8 cellular contexts compared by ENCODE assay signal in genomic region chr2:69911985-69912563, GRCh38. TPM values are rescaled to one million over a fixed set of nuclear protein-coding genes. Genes with fewer than 3 reads are reported as not detected.
DNase-seq lines count a peak whose midpoint lies in the region; ATAC-seq and TF ChIP-seq lines count a peak whose summit lies in the region.

No MANE protein-coding gene starts in this region.

- H3K27ac Mint-ChIP-seq in IgD-negative memory B cell (peak overlapping the region; percentile 55 to 85 (median 72)), nephron progenitor cell (no peak overlapping the region)

- H3K9me2 ChIP-seq in DOHH2 (replicated peaks; ENCODE audit: control insufficient read depth, low read length) (no peaks in the 10 kb centered on the region), PC-9 (ENCODE audit: insufficient read depth) (no peaks in the 10 kb centered on the region)

- H3K27me3 ChIP-seq in DOHH2 (ENCODE audit: control insufficient read depth, low read length) = no peaks in the 10 kb centered on the region
- no peaks in the 10 kb centered on the region for H3K27me3 ChIP-seq in PC-9 (ENCODE audit: insufficient read depth, low read depth)
- H3K27me3 ChIP-seq in dorsolateral prefrontal cortex = no peaks in the 10 kb centered on the region

- DNase-seq in PC-9 (peak in 1 of 2 experiments; percentile 53), dorsolateral prefrontal cortex (no peak), nephron progenitor cell (no peak), activated gamma-delta T cell (lab: John Stamatoyannopoulos, UW) (no peak), nucleus accumbens (lab: John Stamatoyannopoulos, UW) (no peak)

- intact Hi-C loops in PC-9 (cut with micrococcal nuclease; ENCODE audit: unreplicated experiment) (loop anchor here (2.0 to 5.0 kb wide), 3 partner anchors 85 to 735 kb away; partner anchors contain the start of gene FAM136A), dorsolateral prefrontal cortex (cut with DNase I) (loop anchor here (2.0 to 10.0 kb wide), 4 partner anchors 280 to 391 kb away; partner anchors contain the start of genes FAM136A (in 2 of the 2), C2orf42 (in 1 of the 2) and TIA1 (in 1 of the 2))

- peaks cover 40% of the 10 kb centered on the region for H3K36me3 ChIP-seq in DOHH2 (ENCODE audit: control insufficient read depth, low read length)
- H3K36me3 ChIP-seq in PC-9 (ENCODE audit: low read depth) = peaks cover 7% of the 10 kb centered on the region

- POLR2A ChIA-PET in PC-9 (lab: Charles Lee; ENCODE audit: unreplicated experiment) = interaction anchor here (0.6 kb wide), 2 partner anchors 346 to 392 kb away, joined by 3 to 12 read pairs; no protein-coding TSS in a partner anchor

- H3K36me3 Mint-ChIP-seq in IgD-negative memory B cell (peaks cover 2% of the 10 kb centered on the region), nephron progenitor cell (ENCODE audit: low read depth) (peaks cover 15% of the 10 kb centered on the region)

- H3K4me3 Mint-ChIP-seq in IgD-negative memory B cell = peak overlapping the region in 2 of 4 donors; percentile 22 to 65
- H3K4me3 Mint-ChIP-seq in nephron progenitor cell = no peak overlapping the region

- CTCF ChIA-PET in PC-9 (lab: Charles Lee) = no interaction called here

- TF ChIP-seq CTCF in DOHH2 (IDR thresholded peaks at IDR 0.05; ENCODE audit: low read depth, low read length, poor library complexity, severe bottlenecking) = peak; percentile 66
- TF ChIP-seq CTCF in PC-9 (conservative IDR thresholded peaks at IDR 0.05) = peak; percentile 83
- TF ChIP-seq CTCF in dorsolateral prefrontal cortex (IDR thresholded peaks at IDR 0.05 in 54 of 56, conservative IDR thresholded peaks at IDR 0.05 in 2 of 56; ENCODE audit: low read depth in 1 of 56, partially characterized antibody in 56 of 56) = peak; percentile 39 to 92 (median 72)
- TF ChIP-seq CTCF in nephron progenitor cell (IDR thresholded peaks at IDR 0.05) = peak; percentile 59

- H4K20me1 ChIP-seq in DOHH2 (ENCODE audit: control insufficient read depth, insufficient read depth, low read depth, low read length) (no peaks in the 10 kb centered on the region), PC-9 (ENCODE audit: insufficient read depth) (no peaks in the 10 kb centered on the region)

- no TSS peak for BruUV-seq in PC-9 (replicated peaks; lab: Mats Ljungman, UMichigan)

- H3F3A ChIP-seq in DOHH2 (ENCODE audit: control insufficient read depth, insufficient read depth) (peaks cover 40% of the 10 kb centered on the region), PC-9 (ENCODE audit: insufficient read depth, low read depth) (peaks cover 49% of the 10 kb centered on the region)

- no peak overlapping the region for H2AFZ ChIP-seq in PC-9

- H3K9me3 ChIP-seq in DOHH2 (ENCODE audit: control insufficient read depth, insufficient read depth, low read length) (no peaks in the 10 kb centered on the region), PC-9 (ENCODE audit: insufficient read depth, low read depth) (no peaks in the 10 kb centered on the region)

- H3K4me2 ChIP-seq in DOHH2 (ENCODE audit: low read length) (no peak overlapping the region; the same call in 1 of the 2 replicates), PC-9 (no peak overlapping the region)

- H3K9me3 Mint-ChIP-seq in IgD-negative memory B cell (no peaks in the 10 kb centered on the region), nephron progenitor cell (no peaks in the 10 kb centered on the region)

- no peak for ATAC-seq in HG03045 (IDR thresholded peaks at IDR 0.05; ENCODE audit: unreplicated experiment)

- H3K4me1 Mint-ChIP-seq in IgD-negative memory B cell = peaks cover 2 to 19% (median 18%) of the 10 kb centered on the region in 3 donors
- H3K4me1 Mint-ChIP-seq in nephron progenitor cell = peaks cover 16% of the 10 kb centered on the region

- H3K27me3 Mint-ChIP-seq in IgD-negative memory B cell = no peaks in the 10 kb centered on the region
- H3K27me3 Mint-ChIP-seq in nephron progenitor cell (ENCODE audit: low read depth, poor library complexity) = peaks cover 16% of the 10 kb centered on the region

- H3K79me2 ChIP-seq in DOHH2 (ENCODE audit: control insufficient read depth, low read length) (peaks cover 5% of the 10 kb centered on the region), PC-9 (ENCODE audit: low read depth) (peaks cover 34% of the 10 kb centered on the region)

- H3K27ac ChIP-seq in DOHH2 (ENCODE audit: low read depth, low read length) (no peak overlapping the region), PC-9 (no peak overlapping the region), dorsolateral prefrontal cortex (peak overlapping the region in 56 of 59 donors; percentile 11 to 100 (median 70))

- H3K4me3 ChIP-seq in DOHH2 (ENCODE audit: low read length) = no peak overlapping the region
- H3K4me3 ChIP-seq in PC-9 = no peak overlapping the region
- H3K4me3 ChIP-seq in dorsolateral prefrontal cortex = peak overlapping the region in 3 of 59 donors; percentile 5 to 27 (median 14)

- H3K4me1 ChIP-seq in DOHH2 (ENCODE audit: control insufficient read depth, low read length) (peaks cover 27% of the 10 kb centered on the region), PC-9 (replicated peaks; ENCODE audit: insufficient read depth) (peaks cover 26% of the 10 kb centered on the region)

RNA-seq across cellular contexts. Expression of gene MXD1, which starts 2.8 kb away (rescaled TPM):
- polyA plus RNA-seq in IgD-negative memory B cell = 6.8 TPM
- total RNA-seq in PC-9 (2021) (8.5 and 8.8 TPM in 2 replicates), dorsolateral prefrontal cortex (10 to 100 TPM; 12.4 to 45.6 (median 20.6) TPM)

RNA-seq across cellular contexts. Expression of gene SNRNP27, which starts 18.3 kb away (rescaled TPM):
- 79.0 TPM for polyA plus RNA-seq in IgD-negative memory B cell
- total RNA-seq in PC-9 (2021) = 29.9 and 38.1 TPM in 2 replicates
- 10 to 100 TPM; 37.8 to 95.6 (median 69.7) TPM for total RNA-seq in dorsolateral prefrontal cortex

RNA-seq across cellular contexts. Expression of gene ASPRV1, which starts 49.4 kb away (rescaled TPM):
- polyA plus RNA-seq in IgD-negative memory B cell = 0.35 TPM
- total RNA-seq in PC-9 (2021) = 0.30 and 0.48 TPM in 2 replicates
- total RNA-seq in dorsolateral prefrontal cortex = 10 to 100 TPM in 26 of 120 experiments, 1 to 10 TPM in 94; 5.0 to 15.7 (median 8.2) TPM

Comparison
In these comparisons a context has a peak if more than half of its experiments do, and no peak if none do; other contexts are left out.
1. H3K27ac ChIP-seq: peak in dorsolateral prefrontal cortex (56 of 59); none in DOHH2 (single experiment) and PC-9 (single experiment).
2. Peak in every context shown above with its lines, with median percentiles within 50 percentile points of each other: CTCF ChIP-seq.